In genomic region chr1:201552941-201553341, GRCh38 we compare ENCODE assay signal across 12 cellular contexts. TPM values are rescaled to one million over a fixed set of nuclear protein-coding genes. Genes with fewer than 3 reads are reported as not detected.
DNase-seq lines count a peak whose midpoint lies in the region.
"Had no signal": no experiment of that assay in that cellular context is flagged by ENCODE, and none has a peak within 500 bp of the region (broad histone marks: within the 10 kb centered on the region; RNA-seq: fewer than 3 reads in every experiment).

No MANE protein-coding gene starts in this region.

- H3K9ac ChIP-seq in rectal smooth muscle tissue (ENCODE audit: low read length), result no peak overlapping the region

- peaks cover 30% of the 10 kb centered on the region for H3K4me1 ChIP-seq in rectal smooth muscle tissue (ENCODE audit: control insufficient read depth, insufficient read depth, low read length)

- in situ Hi-C loops in Caki2 (cut with HindIII; ENCODE audit: low pct_unique_long_range_greater_than_20kb, low sequenced_read_pairs), result no loop called here

- DNase-seq in Caki2 (ENCODE audit: low read depth), result peak; percentile 72
- peak; percentile 92 for DNase-seq in RPMI7951 (ENCODE audit: low read depth)
- DNase-seq in globus pallidus (ENCODE audit: low spot score), result peak; percentile 78
- DNase-seq in inferior parietal cortex (ENCODE audit: extremely low spot score), result no peak
- DNase-seq in stimulated activated CD4-positive, alpha-beta T cell treated with anti-CD3 and anti-CD28 coated beads, Interleukin-2, amount 100 ng/mL, for 24 hours, result no peak
- DNase-seq in activated naive CD4-positive, alpha-beta T cell (lab: John Stamatoyannopoulos, UW), result no peak
- no peak for DNase-seq in mucosa of gallbladder (ENCODE audit: low spot score)
- DNase-seq: activated T-cell treated with anti-CD3 and anti-CD28 coated beads, Interleukin-2, amount 50 U/mL, for 72 hours; kidney; NCI-H82; thyroid gland had no signal

- no peaks in the 10 kb centered on the region for H3K27me3 ChIP-seq in rectal smooth muscle tissue (ENCODE audit: control insufficient read depth, insufficient read depth, low read length)
- H3K27me3 ChIP-seq: thyroid gland had no signal

- no peaks in the 10 kb centered on the region for H3K36me3 ChIP-seq in rectal smooth muscle tissue (ENCODE audit: control insufficient read depth, insufficient read depth, low read length)
- H3K36me3 ChIP-seq: thyroid gland had no signal

- H3K4me3 ChIP-seq in rectal smooth muscle tissue (ENCODE audit: low read length), result no peak overlapping the region
- H3K4me3 ChIP-seq: thyroid gland had no signal

- peak overlapping the region; percentile 63 for H3K27ac ChIP-seq in rectal smooth muscle tissue (ENCODE audit: low read depth, low read length)
- H3K27ac ChIP-seq: thyroid gland had no signal

RNA-seq across cellular contexts. Expression of gene NAV1, which starts 14.0 kb away (rescaled TPM):
- total RNA-seq in Caki2 (2014; rRNA removed; shearing (Covaris generic); ENCODE audit: low replicate concordance), result 18.0 and 21.7 TPM in 2 replicates
- 24.7 and 27.6 TPM in 2 replicates for total RNA-seq in RPMI7951 (2014; rRNA removed; shearing (Covaris generic))
- total RNA-seq in mucosa of gallbladder, result 22.0 TPM

RNA-seq across cellular contexts. Expression of gene CSRP1, which starts 46.0 kb away (rescaled TPM):
- total RNA-seq in Caki2 (2014; rRNA removed; shearing (Covaris generic); ENCODE audit: low replicate concordance), result 235 and 239 TPM in 2 replicates
- 292 and 402 TPM in 2 replicates for total RNA-seq in RPMI7951 (2014; rRNA removed; shearing (Covaris generic))
- total RNA-seq in mucosa of gallbladder, result 524 TPM

Comparison
In these comparisons a context has a peak if more than half of its experiments do, and no peak if none do; other contexts are left out.
1. DNase-seq: peak in Caki2 (single experiment), RPMI7951 (single experiment) and globus pallidus (single experiment); none in inferior parietal cortex (single experiment), stimulated activated CD4-positive, alpha-beta T cell treated with anti-CD3 and anti-CD28 coated beads, Interleukin-2, amount 100 ng/mL, for 24 hours (0 of 2), activated naive CD4-positive, alpha-beta T cell (0 of 4) and mucosa of gallbladder (single experiment).